8 cellular contexts compared by ENCODE assay signal in the genomic region with DNA sequence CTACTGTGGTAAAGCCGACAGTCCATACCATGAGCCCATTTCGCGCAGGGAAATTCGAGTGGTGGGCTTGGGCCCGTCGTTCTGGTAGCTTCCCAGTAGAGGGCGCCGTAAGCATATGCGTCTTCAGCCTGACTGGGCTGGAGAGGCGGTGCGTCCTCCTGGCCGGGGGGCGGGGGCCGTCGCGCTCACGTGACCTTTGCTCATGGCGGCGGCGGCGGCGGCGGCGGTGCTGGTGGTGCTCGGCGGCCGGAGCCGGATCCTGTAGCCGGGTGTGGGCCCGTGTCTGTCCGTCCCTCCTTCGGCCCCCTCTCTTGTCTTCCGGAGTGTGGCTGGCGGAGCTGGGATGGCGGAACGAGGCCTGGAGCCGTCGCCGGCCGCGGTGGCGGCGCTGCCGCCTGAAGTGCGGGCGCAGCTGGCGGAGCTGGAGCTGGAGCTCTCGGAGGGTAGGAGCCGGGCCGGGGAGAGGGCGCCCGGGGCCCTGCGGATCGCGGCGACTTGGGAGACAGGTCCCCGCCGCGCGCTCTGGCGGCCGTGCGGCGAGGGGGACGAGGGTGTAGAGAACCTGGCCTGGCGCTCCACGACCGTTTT. TPM values are rescaled to one million over a fixed set of nuclear protein-coding genes. Genes with fewer than 3 reads are reported as not detected.
DNase-seq lines count a peak whose midpoint lies in the region; ATAC-seq and TF ChIP-seq lines count a peak whose summit lies in the region.

A gene with protein sequence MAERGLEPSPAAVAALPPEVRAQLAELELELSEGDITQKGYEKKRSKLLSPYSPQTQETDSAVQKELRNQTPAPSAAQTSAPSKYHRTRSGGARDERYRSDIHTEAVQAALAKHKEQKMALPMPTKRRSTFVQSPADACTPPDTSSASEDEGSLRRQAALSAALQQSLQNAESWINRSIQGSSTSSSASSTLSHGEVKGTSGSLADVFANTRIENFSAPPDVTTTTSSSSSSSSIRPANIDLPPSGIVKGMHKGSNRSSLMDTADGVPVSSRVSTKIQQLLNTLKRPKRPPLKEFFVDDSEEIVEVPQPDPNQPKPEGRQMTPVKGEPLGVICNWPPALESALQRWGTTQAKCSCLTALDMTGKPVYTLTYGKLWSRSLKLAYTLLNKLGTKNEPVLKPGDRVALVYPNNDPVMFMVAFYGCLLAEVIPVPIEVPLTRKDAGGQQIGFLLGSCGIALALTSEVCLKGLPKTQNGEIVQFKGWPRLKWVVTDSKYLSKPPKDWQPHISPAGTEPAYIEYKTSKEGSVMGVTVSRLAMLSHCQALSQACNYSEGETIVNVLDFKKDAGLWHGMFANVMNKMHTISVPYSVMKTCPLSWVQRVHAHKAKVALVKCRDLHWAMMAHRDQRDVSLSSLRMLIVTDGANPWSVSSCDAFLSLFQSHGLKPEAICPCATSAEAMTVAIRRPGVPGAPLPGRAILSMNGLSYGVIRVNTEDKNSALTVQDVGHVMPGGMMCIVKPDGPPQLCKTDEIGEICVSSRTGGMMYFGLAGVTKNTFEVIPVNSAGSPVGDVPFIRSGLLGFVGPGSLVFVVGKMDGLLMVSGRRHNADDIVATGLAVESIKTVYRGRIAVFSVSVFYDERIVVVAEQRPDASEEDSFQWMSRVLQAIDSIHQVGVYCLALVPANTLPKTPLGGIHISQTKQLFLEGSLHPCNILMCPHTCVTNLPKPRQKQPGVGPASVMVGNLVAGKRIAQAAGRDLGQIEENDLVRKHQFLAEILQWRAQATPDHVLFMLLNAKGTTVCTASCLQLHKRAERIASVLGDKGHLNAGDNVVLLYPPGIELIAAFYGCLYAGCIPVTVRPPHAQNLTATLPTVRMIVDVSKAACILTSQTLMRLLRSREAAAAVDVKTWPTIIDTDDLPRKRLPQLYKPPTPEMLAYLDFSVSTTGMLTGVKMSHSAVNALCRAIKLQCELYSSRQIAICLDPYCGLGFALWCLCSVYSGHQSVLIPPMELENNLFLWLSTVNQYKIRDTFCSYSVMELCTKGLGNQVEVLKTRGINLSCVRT (N-terminal part only) (plus strand): TSS at position 188 of the 588 bp plus-strand sequence. CDS start 156 bp downstream, at position 344.

- H3K9me3 ChIP-seq in cardiac muscle cell (ENCODE audit: low read depth) (no peaks in the 10 kb centered on the region), parathyroid adenoma (ENCODE audit: control insufficient read depth, low read length) (no peaks in the 10 kb centered on the region), tibial artery (no peaks in the 10 kb centered on the region)

- H3K9ac ChIP-seq in parathyroid adenoma, result peak within 1 kb of the TSS; percentile 79

- TF ChIP-seq CTCF in GM12873 (IDR thresholded peaks at IDR 0.05; ENCODE audit: insufficient read depth, low read depth, low read length, missing control alignments) (peak; percentile 88), cardiac muscle cell (IDR thresholded peaks at IDR 0.05; ENCODE audit: low read depth, low read length) (peak; percentile 80), parathyroid adenoma (IDR thresholded peaks at IDR 0.05) (peak; percentile 96), tibial artery (IDR thresholded peaks at IDR 0.05) (peak; percentile 94 to 97)

- no peaks in the 10 kb centered on the region for H3K36me3 ChIP-seq in cardiac muscle cell
- H3K36me3 ChIP-seq in parathyroid adenoma (ENCODE audit: control insufficient read depth, insufficient read depth, low read length), result no peaks in the 10 kb centered on the region
- H3K36me3 ChIP-seq in tibial artery, result no peaks in the 10 kb centered on the region

- peak within 1 kb of the TSS; percentile 86 for H3K27ac Mint-ChIP-seq in activated naive CD8-positive, alpha-beta T cell treated with anti-CD3 and anti-CD28 coated beads, Interleukin-2, amount 50 U/mL, for 24 hours

- no peaks in the 10 kb centered on the region for H3K9me3 Mint-ChIP-seq in activated naive CD8-positive, alpha-beta T cell treated with anti-CD3 and anti-CD28 coated beads, Interleukin-2, amount 50 U/mL, for 24 hours

- H3K4me3 ChIP-seq in cardiac muscle cell (peak within 1 kb of the TSS; percentile 95), parathyroid adenoma (ENCODE audit: low read depth, low read length) (peak within 1 kb of the TSS; percentile 94), tibial artery (peak within 1 kb of the TSS; percentile 85 to 94)

- H3K4me3 Mint-ChIP-seq in activated naive CD8-positive, alpha-beta T cell treated with anti-CD3 and anti-CD28 coated beads, Interleukin-2, amount 50 U/mL, for 24 hours, result peak within 1 kb of the TSS; percentile 91

- DNase-seq in NCI-H1417 (lab: John Stamatoyannopoulos, UW), result peak; percentile 95 to 97 (median 96)
- peak; percentile 89 for DNase-seq in SW480 (ENCODE audit: low spot score)
- DNase-seq in activated naive CD8-positive, alpha-beta T cell treated with anti-CD3 and anti-CD28 coated beads, Interleukin-2, amount 50 U/mL, for 24 hours, result peak; percentile 98
- DNase-seq in cardiac muscle cell (ENCODE audit: low read depth in 1 of 2, low spot score in 1 of 2), result peak; percentile 95 to 97
- DNase-seq in tibial artery, result peak; percentile 95 to 96

- intact Hi-C loops in tibial artery (cut with DNase I; ENCODE audit: low total_unique reads), result loop anchor here (1.0 to 5.0 kb wide), 2 partner anchors 135 to 232 kb away; no protein-coding TSS in a partner anchor

- no peaks in the 10 kb centered on the region for H3K27me3 ChIP-seq in cardiac muscle cell
- H3K27me3 ChIP-seq in parathyroid adenoma (ENCODE audit: control insufficient read depth, insufficient read depth, low read length), result no peaks in the 10 kb centered on the region
- no peaks in the 10 kb centered on the region for H3K27me3 ChIP-seq in tibial artery

- peaks cover 3% of the 10 kb centered on the region for H3K36me3 Mint-ChIP-seq in activated naive CD8-positive, alpha-beta T cell treated with anti-CD3 and anti-CD28 coated beads, Interleukin-2, amount 50 U/mL, for 24 hours (ENCODE audit: low read depth)

- H3K79me2 ChIP-seq in parathyroid adenoma, result peaks cover 39% of the 10 kb centered on the region

- peak within 1 kb of the TSS; percentile 96 for H3K4me2 ChIP-seq in parathyroid adenoma (ENCODE audit: low read length)

- H2AFZ ChIP-seq in parathyroid adenoma, result peak within 1 kb of the TSS; percentile 99

- no peaks in the 10 kb centered on the region for H3K27me3 Mint-ChIP-seq in activated naive CD8-positive, alpha-beta T cell treated with anti-CD3 and anti-CD28 coated beads, Interleukin-2, amount 50 U/mL, for 24 hours

- H3K4me1 Mint-ChIP-seq in activated naive CD8-positive, alpha-beta T cell treated with anti-CD3 and anti-CD28 coated beads, Interleukin-2, amount 50 U/mL, for 24 hours, result peaks cover 48% of the 10 kb centered on the region

- ATAC-seq in HG02759 (IDR thresholded peaks at IDR 0.05; ENCODE audit: unreplicated experiment), result peak; percentile 85
- peak; percentile 87 for ATAC-seq in activated naive CD8-positive, alpha-beta T cell treated with anti-CD3 and anti-CD28 coated beads, Interleukin-2, amount 50 U/mL, for 24 hours

- peaks cover 26% of the 10 kb centered on the region for H3K4me1 ChIP-seq in cardiac muscle cell (ENCODE audit: low read depth)
- peaks cover 6% of the 10 kb centered on the region for H3K4me1 ChIP-seq in parathyroid adenoma
- peaks cover 0 to 42% (median 25%) of the 10 kb centered on the region in 4 donors for H3K4me1 ChIP-seq in tibial artery

- H3K27ac ChIP-seq in cardiac muscle cell, result peak within 1 kb of the TSS; percentile 96
- peak within 1 kb of the TSS; percentile 88 for H3K27ac ChIP-seq in parathyroid adenoma
- peak within 1 kb of the TSS; percentile 92 to 98 for H3K27ac ChIP-seq in tibial artery

RNA-seq across cellular contexts. Expression of the gene that starts here (rescaled TPM):
- total RNA-seq in cardiac muscle cell, result 39.3 and 55.1 TPM in 2 replicates
- 15.5 and 17.7 TPM in 2 replicates for polyA plus RNA-seq in cardiac muscle cell

Comparison
In these comparisons a context has a peak if more than half of its experiments do, and no peak if none do; other contexts are left out.
1. Peak in every context shown above with its lines: DNase-seq, ATAC-seq, H3K4me3 ChIP-seq and H3K27ac ChIP-seq.